In genomic region chr7:149245244-149245643, GRCh38 we compare ENCODE assay signal across 9 cellular contexts. TPM values are rescaled to one million over a fixed set of nuclear protein-coding genes. Genes with fewer than 3 reads are reported as not detected.
DNase-seq lines count a peak whose midpoint lies in the region; ATAC-seq and TF ChIP-seq lines count a peak whose summit lies in the region.
"Had no signal": no experiment of that assay in that cellular context is flagged by ENCODE, and none has a peak within 500 bp of the region (broad histone marks: within the 10 kb centered on the region; RNA-seq: fewer than 3 reads in every experiment).

No MANE protein-coding gene starts in this region.

- TF ChIP-seq CTCF in endothelial cell (IDR thresholded peaks at IDR 0.05; ENCODE audit: unreplicated experiment): no peak

- peaks cover 55% of the 10 kb centered on the region for H3K4me1 Mint-ChIP-seq in stimulated activated memory B cell treated with anti-CD40 and anti-IgM and Interleukin-4, amounts not matched to agents 10 μg/mL and 1 μg/mL and 100 μg/mL, for 72 hours
- H3K4me1 Mint-ChIP-seq in endothelial cell (ENCODE audit: unreplicated experiment): peaks cover 7% of the 10 kb centered on the region

- intact Hi-C loops in left ventricle myocardium superior (cut with micrococcal nuclease): no loop called here

- peaks cover 4% of the 10 kb centered on the region for H3K9me3 Mint-ChIP-seq in stimulated activated memory B cell treated with anti-CD40 and anti-IgM and Interleukin-4, amounts not matched to agents 10 μg/mL and 1 μg/mL and 100 μg/mL, for 72 hours
- no peaks in the 10 kb centered on the region for H3K9me3 Mint-ChIP-seq in endothelial cell (ENCODE audit: unreplicated experiment)

- peaks cover 29% of the 10 kb centered on the region for H3K36me3 Mint-ChIP-seq in stimulated activated memory B cell treated with anti-CD40 and anti-IgM and Interleukin-4, amounts not matched to agents 10 μg/mL and 1 μg/mL and 100 μg/mL, for 72 hours
- peaks cover 11% of the 10 kb centered on the region for H3K36me3 Mint-ChIP-seq in endothelial cell (ENCODE audit: low read depth, unreplicated experiment)

- DNase-seq in activated T-cell treated with anti-CD3 and anti-CD28 coated beads for 24 hours (ENCODE audit: low read depth) (peak; percentile 37), activated T-cell treated with anti-CD3 and anti-CD28 coated beads for 4 hours (no peak), endothelial cell (ENCODE audit: low spot score) (no peak), left ventricle myocardium superior (no peak)
- DNase-seq in activated naive CD4-positive, alpha-beta T cell treated with anti-CD3 and anti-CD28 coated beads, Interleukin-2, amount 50 U/mL, for 16 hours: peak; percentile 34
- DNase-seq: NCI-H446 treated with DMSO at 0.1 percent for 48 hours had no signal

- peak overlapping the region; percentile 78 for H3K27ac Mint-ChIP-seq in stimulated activated memory B cell treated with anti-CD40 and anti-IgM and Interleukin-4, amounts not matched to agents 10 μg/mL and 1 μg/mL and 100 μg/mL, for 72 hours
- H3K27ac Mint-ChIP-seq in endothelial cell (ENCODE audit: unreplicated experiment): no peak overlapping the region

- no peaks in the 10 kb centered on the region for H3K27me3 Mint-ChIP-seq in stimulated activated memory B cell treated with anti-CD40 and anti-IgM and Interleukin-4, amounts not matched to agents 10 μg/mL and 1 μg/mL and 100 μg/mL, for 72 hours
- no peaks in the 10 kb centered on the region for H3K27me3 Mint-ChIP-seq in endothelial cell (ENCODE audit: unreplicated experiment)

- ATAC-seq in HG03196 (IDR thresholded peaks at IDR 0.05; ENCODE audit: unreplicated experiment): peak; percentile 75
- peak; percentile 84 for ATAC-seq in stimulated activated memory B cell treated with anti-CD40 and anti-IgM and Interleukin-4, amounts not matched to agents 10 μg/mL and 1 μg/mL and 100 μg/mL, for 72 hours
- ATAC-seq in left ventricle myocardium superior: no peak
- ATAC-seq in HG02938 (IDR thresholded peaks at IDR 0.05; ENCODE audit: unreplicated experiment): no peak

- no peak overlapping the region for H3K4me3 Mint-ChIP-seq in stimulated activated memory B cell treated with anti-CD40 and anti-IgM and Interleukin-4, amounts not matched to agents 10 μg/mL and 1 μg/mL and 100 μg/mL, for 72 hours
- no peak overlapping the region for H3K4me3 Mint-ChIP-seq in endothelial cell (ENCODE audit: unreplicated experiment)

RNA-seq across cellular contexts. Expression of gene ZNF212, which starts 5.8 kb away (rescaled TPM):
- 12.8 TPM for total RNA-seq in endothelial cell (ENCODE audit: unreplicated experiment)
- total RNA-seq in left ventricle myocardium superior: 5.2 TPM

RNA-seq across cellular contexts. Expression of gene ZNF783, which starts 16.8 kb away (rescaled TPM):
- total RNA-seq in endothelial cell (ENCODE audit: unreplicated experiment): 15.3 TPM
- 4.8 TPM for total RNA-seq in left ventricle myocardium superior

RNA-seq across cellular contexts. Expression of gene ZNF282, which starts 49.9 kb away (rescaled TPM):
- 40.0 TPM for total RNA-seq in endothelial cell (ENCODE audit: unreplicated experiment)
- 14.5 TPM for total RNA-seq in left ventricle myocardium superior

Comparison
In these comparisons a context has a peak if more than half of its experiments do, and no peak if none do; other contexts are left out.
1. DNase-seq: peak in activated T-cell treated with anti-CD3 and anti-CD28 coated beads for 24 hours (single experiment) and activated naive CD4-positive, alpha-beta T cell treated with anti-CD3 and anti-CD28 coated beads, Interleukin-2, amount 50 U/mL, for 16 hours (single experiment); none in activated T-cell treated with anti-CD3 and anti-CD28 coated beads for 4 hours (single experiment), endothelial cell (single experiment) and left ventricle myocardium superior (single experiment).
2. ATAC-seq: peak in HG03196 (single experiment) and stimulated activated memory B cell treated with anti-CD40 and anti-IgM and Interleukin-4, amounts not matched to agents 10 μg/mL and 1 μg/mL and 100 μg/mL, for 72 hours (single experiment); none in left ventricle myocardium superior (single experiment) and HG02938 (single experiment).